In genomic region chr3:23811117-23811487, GRCh38 we compare ENCODE assay signal across 8 cellular contexts. TPM values are rescaled to one million over a fixed set of nuclear protein-coding genes. Genes with fewer than 3 reads are reported as not detected.
DNase-seq lines count a peak whose midpoint lies in the region; ATAC-seq, FAIRE-seq and TF ChIP-seq lines count a peak whose summit lies in the region.

No MANE protein-coding gene starts in this region.

- H3K4me1 Mint-ChIP-seq in CD8-positive, alpha-beta memory T cell, result peaks cover 57 to 70% (median 69%) of the 10 kb centered on the region in 3 donors
- peaks cover 52% of the 10 kb centered on the region for H3K4me1 Mint-ChIP-seq in activated naive CD8-positive, alpha-beta T cell treated with anti-CD3 and anti-CD28 coated beads, Interleukin-2, amount 10 ng/mL, durations not matched to agents 7 days and 5 days

- no peaks in the 10 kb centered on the region for H3K9me3 Mint-ChIP-seq in CD8-positive, alpha-beta memory T cell
- no peaks in the 10 kb centered on the region for H3K9me3 Mint-ChIP-seq in activated naive CD8-positive, alpha-beta T cell treated with anti-CD3 and anti-CD28 coated beads, Interleukin-2, amount 10 ng/mL, durations not matched to agents 7 days and 5 days

- H3K27me3 Mint-ChIP-seq in CD8-positive, alpha-beta memory T cell, result no peaks in the 10 kb centered on the region
- H3K27me3 Mint-ChIP-seq in activated naive CD8-positive, alpha-beta T cell treated with anti-CD3 and anti-CD28 coated beads, Interleukin-2, amount 10 ng/mL, durations not matched to agents 7 days and 5 days, result no peaks in the 10 kb centered on the region

- peaks cover 45% of the 10 kb centered on the region for H3K4me1 ChIP-seq in CD8-positive, alpha-beta memory T cell (ENCODE audit: insufficient read depth, low read length)
- peaks cover 11 to 18% of the 10 kb centered on the region in 2 donors for H3K4me1 ChIP-seq in kidney (ENCODE audit: control insufficient read depth in 1 of 2, insufficient read depth in 1 of 2, low read depth in 1 of 2, low read length in 2 of 2)
- peaks cover 23% of the 10 kb centered on the region for H3K4me1 ChIP-seq in stomach smooth muscle (ENCODE audit: control insufficient read depth, insufficient read depth, low read length)

- TF ChIP-seq CTCF in kidney (IDR thresholded peaks at IDR 0.05; ENCODE audit: borderline replicate concordance, extremely low read depth, insufficient read depth), result no peak

- no peak for DNase-seq in CD8-positive, alpha-beta memory T cell
- DNase-seq in activated naive CD8-positive, alpha-beta T cell treated with anti-CD3 and anti-CD28 coated beads, Interleukin-2, amount 10 ng/mL, durations not matched to agents 7 days and 5 days, result no peak
- DNase-seq in kidney, result no peak
- DNase-seq in stimulated activated CD8-positive, alpha-beta memory T cell treated with anti-CD3 and anti-CD28 coated beads, Interleukin-4, amount 100 ng/mL, for 48 hours, result no peak
- DNase-seq in anterior cingulate cortex (lab: John Stamatoyannopoulos, UW), result no peak
- DNase-seq in mucosa of gallbladder (ENCODE audit: low spot score), result no peak

- peak overlapping the region; percentile 94 to 98 (median 95) for H3K4me3 Mint-ChIP-seq in CD8-positive, alpha-beta memory T cell
- peak overlapping the region; percentile 94 for H3K4me3 Mint-ChIP-seq in activated naive CD8-positive, alpha-beta T cell treated with anti-CD3 and anti-CD28 coated beads, Interleukin-2, amount 10 ng/mL, durations not matched to agents 7 days and 5 days

- no peak for FAIRE-seq in kidney (lab: Jason Lieb, UNC)

- no peaks in the 10 kb centered on the region for H3K9me3 ChIP-seq in CD8-positive, alpha-beta memory T cell (ENCODE audit: low read length)
- H3K9me3 ChIP-seq in kidney (ENCODE audit: control insufficient read depth in 1 of 2, low read length in 2 of 2) (no peaks in the 10 kb centered on the region), stomach smooth muscle (ENCODE audit: control insufficient read depth in 2 of 2, low read length in 2 of 2) (no peaks in the 10 kb centered on the region)

- H3K36me3 Mint-ChIP-seq in CD8-positive, alpha-beta memory T cell, result peaks cover 3 to 27% (median 15%) of the 10 kb centered on the region in 3 donors
- peaks cover 30% of the 10 kb centered on the region for H3K36me3 Mint-ChIP-seq in activated naive CD8-positive, alpha-beta T cell treated with anti-CD3 and anti-CD28 coated beads, Interleukin-2, amount 10 ng/mL, durations not matched to agents 7 days and 5 days

- H3K36me3 ChIP-seq in CD8-positive, alpha-beta memory T cell (ENCODE audit: insufficient read depth, low read length), result no peaks in the 10 kb centered on the region
- H3K36me3 ChIP-seq in kidney (ENCODE audit: control insufficient read depth in 1 of 2, insufficient read depth in 2 of 2, low read length in 2 of 2), result no peaks in the 10 kb centered on the region
- H3K36me3 ChIP-seq in stomach smooth muscle (ENCODE audit: control insufficient read depth in 2 of 2, insufficient read depth in 2 of 2, low read length in 2 of 2), result no peaks in the 10 kb centered on the region

- peak overlapping the region; percentile 51 to 97 (median 93) for H3K27ac Mint-ChIP-seq in CD8-positive, alpha-beta memory T cell
- peak overlapping the region; percentile 95 for H3K27ac Mint-ChIP-seq in activated naive CD8-positive, alpha-beta T cell treated with anti-CD3 and anti-CD28 coated beads, Interleukin-2, amount 10 ng/mL, durations not matched to agents 7 days and 5 days

- H3K9ac ChIP-seq in kidney (ENCODE audit: low read length in 2 of 2) (peak overlapping the region; percentile 67 to 78), stomach smooth muscle (ENCODE audit: low read length in 2 of 2) (peak overlapping the region; percentile 73 to 79)

- peak; percentile 9 for ATAC-seq in HG03342 (IDR thresholded peaks at IDR 0.05; ENCODE audit: unreplicated experiment)
- no peak for ATAC-seq in activated naive CD8-positive, alpha-beta T cell treated with anti-CD3 and anti-CD28 coated beads, Interleukin-2, amount 10 ng/mL, durations not matched to agents 7 days and 5 days (ENCODE audit: low read depth)

- peak overlapping the region; percentile 24 for H3K27ac ChIP-seq in CD8-positive, alpha-beta memory T cell (ENCODE audit: low read depth, low read length)
- H3K27ac ChIP-seq in kidney (ENCODE audit: low read depth in 2 of 2, low read length in 2 of 2) (peak overlapping the region; percentile 66 to 75), stomach smooth muscle (ENCODE audit: low read length) (peak overlapping the region; percentile 84)

- H3K4me3 ChIP-seq in CD8-positive, alpha-beta memory T cell (ENCODE audit: low read length), result peak overlapping the region; percentile 60
- H3K4me3 ChIP-seq in kidney (ENCODE audit: low read length in 2 of 2) (peak overlapping the region; percentile 79 to 85), stomach smooth muscle (ENCODE audit: low read length in 2 of 2) (peak overlapping the region; percentile 80 to 89)

- H3K27me3 ChIP-seq in CD8-positive, alpha-beta memory T cell (ENCODE audit: insufficient read depth, low read length, poor library complexity, severe bottlenecking), result no peaks in the 10 kb centered on the region
- no peaks in the 10 kb centered on the region for H3K27me3 ChIP-seq in stomach smooth muscle (ENCODE audit: control insufficient read depth in 1 of 2, insufficient read depth in 2 of 2, low read length in 2 of 2)

- CTCF ChIA-PET in CD8-positive, alpha-beta memory T cell (lab: Charles Lee), result no interaction called here

- intact Hi-C loops in kidney (cut with DNase I), result no loop called here

- POLR2A ChIA-PET in CD8-positive, alpha-beta memory T cell (lab: Charles Lee), result interaction anchor here (3.6 kb wide), 1 partner anchor 106 kb away, joined by 13 read pairs; the partner anchor contains the start of genes NKIRAS1 and RPL15
- POLR2A ChIA-PET in activated naive CD8-positive, alpha-beta T cell treated with anti-CD3 and anti-CD28 coated beads, Interleukin-2, amount 10 ng/mL, durations not matched to agents 7 days and 5 days (lab: Charles Lee), result interaction anchor here (1.0 to 6.1 kb wide), 2 partner anchors 48 to 106 kb away, joined by 3 to 41 read pairs; partner anchors contain the start of genes NKIRAS1 and RPL15

RNA-seq across cellular contexts. Expression of gene UBE2E1, which starts 5.3 kb away (rescaled TPM):
- 10 to 100 TPM; 50.1 to 50.7 TPM for total RNA-seq in CD8-positive, alpha-beta memory T cell
- 8.1 TPM for polyA plus RNA-seq in CD8-positive, alpha-beta memory T cell
- 10 to 100 TPM; 61.7 to 67.9 TPM for total RNA-seq in activated naive CD8-positive, alpha-beta T cell treated with anti-CD3 and anti-CD28 coated beads, Interleukin-2, amount 10 ng/mL, durations not matched to agents 7 days and 5 days
- 83.2 TPM for total RNA-seq in kidney
- polyA plus RNA-seq in kidney (ENCODE audit: insufficient read depth, low read depth, low replicate concordance), result 69.1 TPM
- 66.2 TPM for total RNA-seq in mucosa of gallbladder

Comparison
In these comparisons a context has a peak if more than half of its experiments do, and no peak if none do; other contexts are left out.
1. H3K27ac ChIP-seq: peak in every context shown above with its lines; median percentile 84 in stomach smooth muscle; 70 in kidney; 24 in CD8-positive, alpha-beta memory T cell.